In the genomic region with DNA sequence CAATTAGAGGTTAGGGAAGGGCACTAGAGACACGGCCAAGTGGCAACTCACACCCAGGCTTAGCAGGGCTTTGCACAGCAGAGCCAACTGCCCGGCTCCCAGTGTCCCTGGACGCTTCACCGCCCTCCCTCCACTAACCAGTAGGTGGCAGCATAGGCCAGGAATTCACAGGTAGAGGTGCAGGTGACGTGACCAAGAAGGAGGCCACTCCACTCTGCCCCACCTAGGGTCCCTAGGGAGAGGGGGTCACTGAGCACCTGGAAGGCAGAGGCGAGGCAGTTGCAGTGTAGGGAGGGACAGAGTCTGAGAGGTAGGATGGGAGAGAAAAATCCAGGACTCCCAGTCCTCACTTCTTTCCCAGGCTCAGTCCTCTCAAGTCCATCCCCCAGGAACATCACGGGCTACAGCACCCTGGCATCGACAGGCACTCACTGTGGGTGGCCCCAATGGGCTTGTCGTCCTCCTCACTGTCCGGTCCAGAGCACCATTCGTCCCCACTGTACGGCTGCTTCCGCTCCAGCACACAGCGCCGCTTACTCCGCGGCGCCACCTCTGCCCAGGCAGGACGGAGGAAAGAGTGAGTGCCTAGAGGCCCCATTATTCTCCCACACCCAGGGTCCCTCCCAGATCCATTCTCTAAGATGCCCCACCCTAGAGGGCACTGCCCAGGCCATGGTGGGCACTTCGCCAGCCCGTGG, we compare ENCODE assay signal across 8 cellular contexts. TPM values are rescaled to one million over a fixed set of nuclear protein-coding genes. Genes with fewer than 3 reads are reported as not detected.
DNase-seq lines count a peak whose midpoint lies in the region; ATAC-seq, FAIRE-seq and TF ChIP-seq lines count a peak whose summit lies in the region.

No MANE protein-coding gene starts in this region.

- no peaks in the 10 kb centered on the region for H4K20me1 ChIP-seq in MM.1S (ENCODE audit: insufficient read depth, low read length)

- no peak overlapping the region for H3K9ac ChIP-seq in MM.1S (ENCODE audit: low read length)

- CTCF ChIA-PET in BJ (lab: Yijun Ruan, JAX): interaction anchor here (1.0 to 2.2 kb wide), 2 partner anchors 217 to 218 kb away, joined by 5 to 10 read pairs; no protein-coding TSS in a partner anchor

- FAIRE-seq in H54 (lab: Jason Lieb, UNC): no peak

- no peaks in the 10 kb centered on the region for H3K9me3 Mint-ChIP-seq in activated naive CD8-positive, alpha-beta T cell treated with anti-CD3 and anti-CD28 coated beads, Interleukin-2, amount 50 U/mL, for 24 hours

- DNase-seq in BJ (ENCODE audit: low read depth): no peak
- DNase-seq in MM.1S: peak; percentile 80
- DNase-seq in SW480 (ENCODE audit: low spot score): peak; percentile 80
- peak; percentile 89 for DNase-seq in activated naive CD8-positive, alpha-beta T cell treated with anti-CD3 and anti-CD28 coated beads, Interleukin-2, amount 50 U/mL, for 24 hours
- peak; percentile 87 for DNase-seq in left ventricle myocardium superior
- peak; percentile 47 for DNase-seq in renal cortical epithelial cell (ENCODE audit: low read depth)
- no peak for DNase-seq in H54 (ENCODE audit: insufficient read length, low spot score)

- no peak for TF ChIP-seq POLR2A in H54 (IDR thresholded peaks at IDR 0.05; ENCODE audit: low read depth, low read length)

- H3K27me3 Mint-ChIP-seq in activated naive CD8-positive, alpha-beta T cell treated with anti-CD3 and anti-CD28 coated beads, Interleukin-2, amount 50 U/mL, for 24 hours: no peaks in the 10 kb centered on the region

- H3K36me3 ChIP-seq in BJ (ENCODE audit: control insufficient read depth, insufficient read depth, low read length): peaks cover 35% of the 10 kb centered on the region
- no peaks in the 10 kb centered on the region for H3K36me3 ChIP-seq in MM.1S (replicated peaks; ENCODE audit: insufficient read depth, low read length)

- H3K9me3 ChIP-seq in MM.1S (replicated peaks; ENCODE audit: insufficient read depth, low read length): no peaks in the 10 kb centered on the region

- no peaks in the 10 kb centered on the region for H3K4me1 ChIP-seq in MM.1S (ENCODE audit: low read length)

- H3K4me1 Mint-ChIP-seq in activated naive CD8-positive, alpha-beta T cell treated with anti-CD3 and anti-CD28 coated beads, Interleukin-2, amount 50 U/mL, for 24 hours: peaks cover 40% of the 10 kb centered on the region

- H3K36me3 Mint-ChIP-seq in activated naive CD8-positive, alpha-beta T cell treated with anti-CD3 and anti-CD28 coated beads, Interleukin-2, amount 50 U/mL, for 24 hours (ENCODE audit: low read depth): peaks cover 9% of the 10 kb centered on the region

- peak overlapping the region; percentile 24 for H3K4me3 ChIP-seq in BJ (ENCODE audit: low read depth, low read length)
- no peak overlapping the region for H3K4me3 ChIP-seq in MM.1S (ENCODE audit: low read length)

- no peaks in the 10 kb centered on the region for H3K9me2 ChIP-seq in MM.1S (replicated peaks; ENCODE audit: insufficient read depth, low read length)

- no peak overlapping the region for H3K27ac ChIP-seq in MM.1S (ENCODE audit: low read length)

- intact Hi-C loops in left ventricle myocardium superior (cut with micrococcal nuclease): no loop called here

- peak; percentile 88 for TF ChIP-seq CTCF in BJ (IDR thresholded peaks at IDR 0.05; ENCODE audit: insufficient read depth, low read depth, low read length)
- peak; percentile 96 for TF ChIP-seq CTCF in MM.1S (IDR thresholded peaks at IDR 0.05; ENCODE audit: low read length)

- POLR2A ChIA-PET in BJ (lab: Charles Lee): no interaction called here

- no peak overlapping the region for H2AFZ ChIP-seq in MM.1S (ENCODE audit: low read length)

- ATAC-seq in GM19452 (IDR thresholded peaks at IDR 0.05; ENCODE audit: unreplicated experiment) (peak; percentile 86), left ventricle myocardium superior (peak; percentile 51)
- peak; percentile 59 for ATAC-seq in activated naive CD8-positive, alpha-beta T cell treated with anti-CD3 and anti-CD28 coated beads, Interleukin-2, amount 50 U/mL, for 24 hours

- no peaks in the 10 kb centered on the region for H3K79me2 ChIP-seq in MM.1S (ENCODE audit: low read length)

- H3F3A ChIP-seq in MM.1S (ENCODE audit: insufficient read depth, low read length): no peaks in the 10 kb centered on the region

- H3K4me3 Mint-ChIP-seq in activated naive CD8-positive, alpha-beta T cell treated with anti-CD3 and anti-CD28 coated beads, Interleukin-2, amount 50 U/mL, for 24 hours: no peak overlapping the region

- H3K27me3 ChIP-seq in BJ (ENCODE audit: control insufficient read depth, insufficient read depth, low read length) (no peaks in the 10 kb centered on the region), MM.1S (replicated peaks; ENCODE audit: insufficient read depth, low read length) (no peaks in the 10 kb centered on the region)

- H3K4me2 ChIP-seq in MM.1S (ENCODE audit: low read depth, low read length): no peak overlapping the region

- peak overlapping the region; percentile 57 for H3K27ac Mint-ChIP-seq in activated naive CD8-positive, alpha-beta T cell treated with anti-CD3 and anti-CD28 coated beads, Interleukin-2, amount 50 U/mL, for 24 hours

RNA-seq across cellular contexts. Expression of a gene that starts 18.5 kb away (rescaled TPM):
- 8.6 and 15.0 TPM in 2 replicates for polyA plus RNA-seq in BJ (2011; rRNA removed)
- 12.8 and 23.3 TPM in 2 replicates for polyA minus RNA-seq in BJ (2011; rRNA and poly(A)+ RNA removed)
- total RNA-seq in left ventricle myocardium superior: 44.7 TPM
- 22.6 and 44.8 TPM in 2 replicates for total RNA-seq in renal cortical epithelial cell

RNA-seq across cellular contexts. Expression of a gene that starts 23.5 kb away (rescaled TPM):
- polyA plus RNA-seq in BJ (2011; rRNA removed): not detected in 2 replicates
- not detected in 2 replicates for polyA minus RNA-seq in BJ (2011; rRNA and poly(A)+ RNA removed)
- total RNA-seq in left ventricle myocardium superior: not detected
- total RNA-seq in renal cortical epithelial cell: not detected in 2 replicates

RNA-seq across cellular contexts. Expression of a gene that starts 48.9 kb away (rescaled TPM):
- polyA plus RNA-seq in BJ (2011; rRNA removed): 0.18 and 0.20 TPM in 2 replicates
- polyA minus RNA-seq in BJ (2011; rRNA and poly(A)+ RNA removed): not detected in 2 replicates
- total RNA-seq in left ventricle myocardium superior (not detected), renal cortical epithelial cell (0.10 TPM in 1 of 2 replicates, not detected in the other)

Comparison
In these comparisons a context has a peak if more than half of its experiments do, and no peak if none do; other contexts are left out.
1. DNase-seq: peak in MM.1S (single experiment), SW480 (single experiment), activated naive CD8-positive, alpha-beta T cell treated with anti-CD3 and anti-CD28 coated beads, Interleukin-2, amount 50 U/mL, for 24 hours (single experiment), left ventricle myocardium superior (single experiment) and renal cortical epithelial cell (single experiment); none in BJ (single experiment) and H54 (single experiment).
2. Peak in every context shown above with its lines, with median percentiles within 50 percentile points of each other: ATAC-seq.